In genomic region chr14:99909500-99910064, GRCh38 we compare ENCODE assay signal across 18 cellular contexts.
"Had no signal": no experiment of that assay in that cellular context is flagged by ENCODE, and none has a peak within 500 bp of the region (broad histone marks: within the 10 kb centered on the region; RNA-seq: fewer than 3 reads in every experiment).

No MANE protein-coding gene starts in this region.

- H3K27ac ChIP-seq: coronary artery, gastroesophageal sphincter, heart right ventricle, tibial artery had no signal

- H3K27me3 ChIP-seq: gastroesophageal sphincter, heart right ventricle, tibial artery had no signal

- ATAC-seq: activated CD8-positive, alpha-beta T cell treated with anti-CD3 and anti-CD28 coated beads for 36 hours; activated naive CD4-positive, alpha-beta T cell treated with anti-CD3 and anti-CD28 coated beads, Interleukin-2, amount 50 U/mL, for 72 hours; activated T-cell treated with anti-CD3 and anti-CD28 coated beads, Interleukin-2, amount 50 U/mL, for 4 hours; gastroesophageal sphincter; heart right ventricle; stimulated activated naive B cell treated with anti-CD40 and anti-IgM and Interleukin-4, amounts not matched to agents 10 μg/mL and 1 μg/mL and 100 μg/mL, for 72 hours had no signal

- H3K4me1 ChIP-seq: gastroesophageal sphincter, heart right ventricle, tibial artery had no signal

- H3K9me3 ChIP-seq: gastroesophageal sphincter, heart right ventricle, tibial artery had no signal

- DNase-seq: activated B cell treated with CpG ODN at 0.5 μM for 24 hours; activated CD4-positive, alpha-beta T cell treated with anti-CD3 and anti-CD28 coated beads for 48 hours; activated CD8-positive, alpha-beta T cell treated with anti-CD3 and anti-CD28 coated beads for 36 hours; activated effector memory CD4-positive, alpha-beta T cell treated with anti-CD3 and anti-CD28 coated beads, Interleukin-2, amount 50 U/mL, for 16 hours; activated T-cell treated with anti-CD3 and anti-CD28 coated beads, Interleukin-2, amount 50 U/mL, for 4 hours; central memory CD4-positive, alpha-beta T cell; effector CD8-positive, alpha-beta T cell; heart right ventricle; naive B cell; stimulated activated CD4-positive, alpha-beta T cell treated with anti-CD3 and anti-CD28 coated beads, Interleukin-15, amount 100 ng/mL, for 24 hours; stimulated activated CD4-positive, alpha-beta T cell treated with anti-CD3 and anti-CD28 coated beads, Interleukin-4, amount 100 ng/mL, for 1 hour; stimulated activated naive B cell treated with anti-CD40 and anti-IgM and Interleukin-4, amounts not matched to agents 10 μg/mL and 1 μg/mL and 100 μg/mL, for 72 hours; tibial artery had no signal

- FAIRE-seq: islet of Langerhans, urothelium cell line had no signal

- H3K4me3 ChIP-seq: coronary artery, gastroesophageal sphincter, heart right ventricle, tibial artery had no signal
